8 cellular contexts compared by ENCODE assay signal in the genomic region with DNA sequence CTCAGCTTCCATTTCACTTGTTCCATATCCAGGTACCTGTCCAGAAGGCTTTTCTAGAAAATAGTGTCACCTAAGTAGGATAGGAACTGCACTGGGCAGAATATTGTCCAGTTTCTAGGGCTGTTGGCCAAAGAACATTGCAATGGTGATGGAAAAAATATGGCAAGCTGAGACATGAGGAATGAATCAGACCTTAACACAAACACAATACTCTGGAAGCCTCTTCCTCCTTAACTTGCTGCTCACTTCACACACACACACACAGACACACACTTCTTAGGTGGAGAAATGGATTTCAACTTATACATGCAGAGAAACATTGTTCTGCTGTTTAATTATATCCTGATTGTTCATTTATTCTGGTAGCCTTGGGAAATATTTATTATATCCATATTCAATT.
"Had no signal": no experiment of that assay in that cellular context is flagged by ENCODE, and none has a peak within 500 bp of the region (broad histone marks: within the 10 kb centered on the region; RNA-seq: fewer than 3 reads in every experiment).

No MANE protein-coding gene starts in this region.

- H3K9me3 ChIP-seq: HAP-1 had no signal

- H3K27ac ChIP-seq: GM23248, HL-60 had no signal

- H3K4me3 ChIP-seq: GM23248, HAP-1 had no signal

- H3K9ac ChIP-seq: GM23248 had no signal

- DNase-seq: GM23248, GOT3, H7, HFFc6, IMR-90 had no signal

- H3K36me3 ChIP-seq: HAP-1 had no signal

- H3K27ac Mint-ChIP-seq: HFFc6 had no signal

- ATAC-seq: HCT116 had no signal

- H3K4me3 Mint-ChIP-seq: HFFc6 had no signal

- H3K4me1 ChIP-seq: HAP-1 had no signal

- H2AFZ ChIP-seq: GM23248 had no signal
